1 cellular context compared by ENCODE assay signal in the genomic region with DNA sequence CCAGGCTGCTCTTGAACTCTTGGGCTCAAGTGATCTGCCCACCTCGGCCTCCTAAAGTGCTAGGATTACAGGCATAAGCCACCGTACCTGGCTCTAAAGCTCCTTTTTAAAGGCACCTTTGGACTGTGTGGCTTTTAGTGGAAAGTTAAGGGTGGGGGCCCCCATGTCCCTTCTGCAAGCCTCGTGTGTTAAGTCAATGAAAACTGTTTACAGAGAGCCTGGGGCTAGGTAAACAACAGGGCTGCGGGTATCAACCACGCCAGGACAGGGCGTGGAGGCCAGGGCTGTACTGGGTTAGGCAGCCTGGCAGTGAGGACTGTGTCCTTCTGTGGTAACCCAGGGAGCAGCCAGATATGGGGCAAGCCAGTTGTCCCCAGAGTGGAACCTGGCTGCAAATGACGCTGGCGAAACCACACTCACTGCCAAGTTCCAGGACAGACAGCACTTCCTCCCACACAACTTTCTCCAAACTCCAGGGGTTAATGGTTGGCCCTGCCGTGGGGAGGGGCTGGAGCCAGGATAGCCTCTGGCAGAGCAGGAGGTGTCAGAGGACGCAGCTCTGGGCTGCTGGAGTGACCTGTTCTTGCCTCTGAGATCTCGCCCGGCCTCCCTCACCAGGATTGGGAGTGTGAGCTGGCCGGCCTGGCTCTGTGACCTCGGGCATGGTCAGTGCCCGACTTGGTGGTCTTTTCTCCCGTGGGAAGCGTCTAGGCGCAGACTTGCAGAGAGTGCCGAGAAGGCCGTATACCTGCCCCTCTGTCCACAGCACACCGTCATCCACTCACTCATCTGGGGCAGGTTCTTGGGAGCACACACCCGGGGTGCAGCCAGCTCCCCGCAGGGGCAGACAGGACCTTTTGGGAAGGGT.
TF ChIP-seq lines count a peak whose summit lies in the region.

No MANE protein-coding gene starts in this region.

TF ChIP-seq in HepG2, 621 proteins besides CTCF, POLR2A, EP300 and RAD21 (continued from another document and continues in another):
- TF ChIP-seq, protein P1, sequence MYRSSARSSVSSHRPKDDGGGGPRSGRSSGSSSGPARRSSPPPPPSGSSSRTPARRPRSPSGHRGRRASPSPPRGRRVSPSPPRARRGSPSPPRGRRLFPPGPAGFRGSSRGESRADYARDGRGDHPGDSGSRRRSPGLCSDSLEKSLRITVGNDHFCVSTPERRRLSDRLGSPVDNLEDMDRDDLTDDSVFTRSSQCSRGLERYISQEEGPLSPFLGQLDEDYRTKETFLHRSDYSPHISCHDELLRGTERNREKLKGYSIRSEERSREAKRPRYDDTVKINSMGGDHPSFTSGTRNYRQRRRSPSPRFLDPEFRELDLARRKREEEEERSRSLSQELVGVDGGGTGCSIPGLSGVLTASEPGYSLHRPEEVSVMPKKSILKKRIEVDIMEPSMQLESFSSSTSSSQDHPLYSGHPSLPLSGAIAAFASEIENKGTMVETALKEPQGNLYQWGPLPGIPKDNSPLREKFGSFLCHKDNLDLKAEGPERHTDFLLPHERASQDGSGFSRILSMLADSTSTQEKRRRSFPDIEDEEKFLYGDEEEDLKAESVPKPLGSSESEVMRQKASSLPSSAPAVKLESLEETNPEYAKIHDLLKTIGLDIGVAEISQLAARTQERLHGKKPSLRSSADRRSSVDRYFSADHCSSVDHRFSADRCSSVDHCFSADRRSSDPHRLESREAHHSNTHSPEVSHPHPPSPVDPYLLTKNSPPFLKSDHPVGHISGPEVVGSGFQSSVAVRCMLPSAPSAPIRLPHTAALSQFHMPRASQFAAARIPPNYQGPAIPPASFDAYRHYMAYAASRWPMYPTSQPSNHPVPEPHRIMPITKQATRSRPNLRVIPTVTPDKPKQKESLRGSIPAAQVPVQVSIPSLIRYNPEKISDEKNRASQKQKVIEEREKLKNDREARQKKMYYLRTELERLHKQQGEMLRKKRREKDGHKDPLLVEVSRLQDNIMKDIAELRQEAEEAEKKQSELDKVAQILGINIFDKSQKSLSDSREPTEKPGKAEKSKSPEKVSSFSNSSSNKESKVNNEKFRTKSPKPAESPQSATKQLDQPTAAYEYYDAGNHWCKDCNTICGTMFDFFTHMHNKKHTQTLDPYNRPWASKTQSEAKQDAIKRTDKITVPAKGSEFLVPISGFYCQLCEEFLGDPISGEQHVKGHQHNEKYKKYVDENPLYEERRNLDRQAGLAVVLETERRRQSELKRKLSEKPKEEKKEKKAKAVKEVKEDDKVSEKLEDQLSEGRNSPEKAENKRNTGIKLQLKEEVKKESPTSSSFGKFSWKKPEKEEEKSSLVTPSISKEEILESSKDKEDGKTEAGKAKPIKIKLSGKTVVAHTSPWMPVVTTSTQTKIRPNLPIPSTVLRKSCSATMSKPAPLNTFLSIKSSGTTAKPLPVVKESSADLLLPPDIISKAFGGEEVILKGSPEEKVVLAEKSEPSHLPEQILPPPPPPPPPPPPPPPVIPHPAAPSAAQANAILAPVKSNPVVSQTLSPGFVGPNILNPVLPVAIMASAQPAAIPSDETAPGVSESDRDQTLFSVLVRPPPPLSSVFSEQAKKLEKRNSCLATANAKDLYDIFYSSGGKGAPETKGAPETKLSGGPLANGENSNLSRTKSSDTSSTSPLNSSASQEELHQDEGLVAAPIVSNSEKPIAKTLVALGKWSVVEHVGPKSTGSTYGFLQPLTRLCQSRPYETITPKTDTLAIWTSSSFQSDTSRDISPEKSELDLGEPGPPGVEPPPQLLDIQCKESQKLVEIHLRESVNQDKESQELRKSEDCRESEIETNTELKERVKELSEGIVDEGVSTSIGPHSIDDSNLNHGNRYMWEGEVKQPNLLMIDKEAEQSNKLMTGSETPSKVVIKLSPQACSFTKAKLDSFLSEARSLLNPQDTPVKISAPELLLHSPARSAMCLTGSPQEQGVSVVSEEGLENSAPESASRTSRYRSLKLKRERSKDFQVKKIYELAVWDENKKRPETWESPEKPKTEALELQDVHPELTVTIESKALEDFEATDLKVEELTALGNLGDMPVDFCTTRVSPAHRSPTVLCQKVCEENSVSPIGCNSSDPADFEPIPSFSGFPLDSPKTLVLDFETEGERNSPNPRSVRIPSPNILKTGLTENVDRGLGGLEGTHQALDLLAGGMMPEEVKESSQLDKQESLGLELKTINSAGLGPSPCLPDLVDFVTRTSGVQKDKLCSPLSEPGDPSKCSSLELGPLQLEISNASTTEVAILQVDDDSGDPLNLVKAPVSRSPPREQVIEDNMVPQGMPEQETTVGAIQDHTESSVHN (CRISPR knock-in tag; IDR thresholded peaks at IDR 0.05) = peak; percentile 96; the same call in 1 of the 2 replicates
- TF ChIP-seq ZNF768 (CRISPR knock-in tag; IDR thresholded peaks at IDR 0.05) (peak; percentile 41), FOXO1 (CRISPR knock-in tag; IDR thresholded peaks at IDR 0.05) (peak; percentile 100), ZNF274 (CRISPR knock-in tag; IDR thresholded peaks at IDR 0.05) (peak; percentile 80), ONECUT2 (CRISPR knock-in tag; IDR thresholded peaks at IDR 0.05) (peak; percentile 88), ZNF781 (CRISPR knock-in tag; IDR thresholded peaks at IDR 0.05; ENCODE audit: borderline replicate concordance, not compliant biosample characterization) (peak; percentile 95), ZNF281 (CRISPR knock-in tag; IDR thresholded peaks at IDR 0.05; ENCODE audit: borderline replicate concordance) (peak; percentile 84; the same call in 1 of the 2 replicates), ZNF557 (CRISPR knock-in tag; IDR thresholded peaks at IDR 0.05) (0 out of 2 replicates have a peak, but pooled peaks have one; percentile 54), KAT8 (CRISPR knock-in tag; IDR thresholded peaks at IDR 0.05) (peak; percentile 91), ZNF329 (CRISPR knock-in tag; IDR thresholded peaks at IDR 0.05; ENCODE audit: low read depth) (peak; percentile 24), CENPBD1 (CRISPR knock-in tag; IDR thresholded peaks at IDR 0.05; ENCODE audit: borderline replicate concordance, low read depth) (no peak), ZNF234 (CRISPR knock-in tag; conservative IDR thresholded peaks at IDR 0.05) (no peak), ZNF850 (CRISPR knock-in tag; conservative IDR thresholded peaks at IDR 0.05) (0 out of 2 replicates have a peak, but pooled peaks have one; percentile 53), ZKSCAN8 (CRISPR knock-in tag; IDR thresholded peaks at IDR 0.05; ENCODE audit: borderline replicate concordance) (peak; percentile 97), PAWR (CRISPR knock-in tag; IDR thresholded peaks at IDR 0.05; ENCODE audit: borderline replicate concordance) (no peak), CCDC6 (CRISPR knock-in tag; IDR thresholded peaks at IDR 0.05) (peak; percentile 83; the same call in 1 of the 2 replicates), CEBPG (CRISPR knock-in tag; IDR thresholded peaks at IDR 0.05) (peak; percentile 76), SMAD3 (CRISPR knock-in tag; IDR thresholded peaks at IDR 0.05) (peak; percentile 100), KDM1A (CRISPR knock-in tag; IDR thresholded peaks at IDR 0.05) (peak; percentile 71; the same call in 1 of the 2 replicates), THAP11 (CRISPR knock-in tag; IDR thresholded peaks at IDR 0.05) (peak; percentile 90), ARNT (IDR thresholded peaks at IDR 0.05) (no peak), ZEB1 (IDR thresholded peaks at IDR 0.05; ENCODE audit: insufficient replicate concordance, low read depth) (peak; percentile 96), MTF1 (CRISPR knock-in tag; IDR thresholded peaks at IDR 0.05) (no peak), KLF6 (CRISPR knock-in tag; IDR thresholded peaks at IDR 0.05) (peak; percentile 96), REST (IDR thresholded peaks at IDR 0.05; ENCODE audit: borderline replicate concordance in 1 of 2, low read depth in 1 of 2, low read length in 2 of 2) (peak in 1 of 2 experiments; percentile 81; a peak in 2 of 4 replicates), TAF15 (IDR thresholded peaks at IDR 0.05; ENCODE audit: low read depth, low read length, poor library complexity, severe bottlenecking) (peak; percentile 40), MXI1 (IDR thresholded peaks at IDR 0.05; ENCODE audit: borderline replicate concordance, low read depth, low read length) (peak; percentile 99), SOX13 (IDR thresholded peaks at IDR 0.05) (peak; percentile 77), SOX13 (CRISPR knock-in tag; conservative IDR thresholded peaks at IDR 0.05 in 1 of 2, IDR thresholded peaks at IDR 0.05 in 1 of 2) (peak in 1 of 2 experiments; percentile 93; a peak in 2 of 4 replicates), ZNF362 (CRISPR knock-in tag; IDR thresholded peaks at IDR 0.05; ENCODE audit: borderline replicate concordance) (no peak; the same call in 1 of the 2 replicates), MTF2 (CRISPR knock-in tag; IDR thresholded peaks at IDR 0.05; ENCODE audit: borderline replicate concordance) (peak; percentile 79; the same call in 1 of the 2 replicates)
- TF ChIP-seq, protein P2, sequence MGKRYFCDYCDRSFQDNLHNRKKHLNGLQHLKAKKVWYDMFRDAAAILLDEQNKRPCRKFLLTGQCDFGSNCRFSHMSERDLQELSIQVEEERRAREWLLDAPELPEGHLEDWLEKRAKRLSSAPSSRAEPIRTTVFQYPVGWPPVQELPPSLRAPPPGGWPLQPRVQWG (CRISPR knock-in tag; IDR thresholded peaks at IDR 0.05; ENCODE audit: borderline replicate concordance, low read depth) = no peak; the same call in 1 of the 2 replicates
- TF ChIP-seq, protein P3, sequence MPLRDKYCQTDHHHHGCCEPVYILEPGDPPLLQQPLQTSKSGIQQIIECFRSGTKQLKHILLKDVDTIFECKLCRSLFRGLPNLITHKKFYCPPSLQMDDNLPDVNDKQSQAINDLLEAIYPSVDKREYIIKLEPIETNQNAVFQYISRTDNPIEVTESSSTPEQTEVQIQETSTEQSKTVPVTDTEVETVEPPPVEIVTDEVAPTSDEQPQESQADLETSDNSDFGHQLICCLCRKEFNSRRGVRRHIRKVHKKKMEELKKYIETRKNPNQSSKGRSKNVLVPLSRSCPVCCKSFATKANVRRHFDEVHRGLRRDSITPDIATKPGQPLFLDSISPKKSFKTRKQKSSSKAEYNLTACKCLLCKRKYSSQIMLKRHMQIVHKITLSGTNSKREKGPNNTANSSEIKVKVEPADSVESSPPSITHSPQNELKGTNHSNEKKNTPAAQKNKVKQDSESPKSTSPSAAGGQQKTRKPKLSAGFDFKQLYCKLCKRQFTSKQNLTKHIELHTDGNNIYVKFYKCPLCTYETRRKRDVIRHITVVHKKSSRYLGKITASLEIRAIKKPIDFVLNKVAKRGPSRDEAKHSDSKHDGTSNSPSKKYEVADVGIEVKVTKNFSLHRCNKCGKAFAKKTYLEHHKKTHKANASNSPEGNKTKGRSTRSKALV (CRISPR knock-in tag; IDR thresholded peaks at IDR 0.05) = peak; percentile 93; the same call in 1 of the 2 replicates
- TF ChIP-seq, protein P4, sequence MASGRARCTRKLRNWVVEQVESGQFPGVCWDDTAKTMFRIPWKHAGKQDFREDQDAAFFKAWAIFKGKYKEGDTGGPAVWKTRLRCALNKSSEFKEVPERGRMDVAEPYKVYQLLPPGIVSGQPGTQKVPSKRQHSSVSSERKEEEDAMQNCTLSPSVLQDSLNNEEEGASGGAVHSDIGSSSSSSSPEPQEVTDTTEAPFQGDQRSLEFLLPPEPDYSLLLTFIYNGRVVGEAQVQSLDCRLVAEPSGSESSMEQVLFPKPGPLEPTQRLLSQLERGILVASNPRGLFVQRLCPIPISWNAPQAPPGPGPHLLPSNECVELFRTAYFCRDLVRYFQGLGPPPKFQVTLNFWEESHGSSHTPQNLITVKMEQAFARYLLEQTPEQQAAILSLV (CRISPR knock-in tag; IDR thresholded peaks at IDR 0.05; ENCODE audit: borderline replicate concordance) = peak; percentile 49
